In the genomic region with DNA sequence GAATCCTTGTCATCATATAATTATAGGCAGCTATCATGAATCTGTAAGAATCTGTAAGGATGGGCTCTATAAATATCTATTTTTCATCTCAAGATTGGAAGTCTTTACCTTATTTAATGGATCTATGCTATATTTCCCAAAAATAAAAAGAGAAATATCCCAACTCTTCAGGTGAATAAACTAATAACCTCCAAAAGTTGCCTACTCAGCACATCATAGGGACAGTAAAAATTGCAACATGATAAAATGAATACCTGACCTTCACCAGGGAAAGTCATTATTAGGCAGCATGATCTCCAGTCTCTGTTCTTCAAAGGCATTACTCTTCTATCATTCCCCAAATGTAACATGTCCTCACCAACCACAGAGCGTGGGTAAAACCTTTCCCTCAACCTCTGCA, we compare ENCODE assay signal across 22 cellular contexts.
DNase-seq lines count a peak whose midpoint lies in the region; ATAC-seq, FAIRE-seq and TF ChIP-seq lines count a peak whose summit lies in the region.
"Had no signal": no experiment of that assay in that cellular context is flagged by ENCODE, and none has a peak within 500 bp of the region (broad histone marks: within the 10 kb centered on the region; RNA-seq: fewer than 3 reads in every experiment).

No MANE protein-coding gene starts in this region.

- intact Hi-C loops in IMR-90 (cut with micrococcal nuclease): no loop called here
- intact Hi-C loops in K562 (cut with micrococcal nuclease): no loop called here
- intact Hi-C loops in uterus (cut with DNase I; ENCODE audit: low total_unique reads): no loop called here

- H3K27me3 ChIP-seq in IMR-90 (ENCODE audit: control insufficient read depth, insufficient read depth, low read length): peaks cover 3% of the 10 kb centered on the region; the same call in 1 of the 2 replicates
- H3K27me3 ChIP-seq in K562 (ENCODE audit: control insufficient read depth in 2 of 2, insufficient read depth in 2 of 2, low read length in 2 of 2): no peaks in the 10 kb centered on the region
- no peaks in the 10 kb centered on the region for H3K27me3 ChIP-seq in hepatocyte
- H3K27me3 ChIP-seq in SK-N-SH (ENCODE audit: insufficient read depth): no peaks in the 10 kb centered on the region
- no peaks in the 10 kb centered on the region for H3K27me3 ChIP-seq in uterus
- H3K27me3 ChIP-seq: BLaER1 treated with 17β-estradiol and CSF1 and Interleukin-3, amounts not matched to agents 10 nM and 100 nM had no signal

- no peak overlapping the region for H4K8ac ChIP-seq in IMR-90 (ENCODE audit: low read depth in 2 of 2, low read length in 2 of 2)

- TF ChIP-seq RAD21 in A549 (conservative IDR thresholded peaks at IDR 0.05 in 1 of 2, IDR thresholded peaks at IDR 0.05 in 1 of 2) (no peak), IMR-90 (IDR thresholded peaks at IDR 0.05; ENCODE audit: low read length) (no peak), K562 (CRISPR knock-in tag; conservative IDR thresholded peaks at IDR 0.05 in 1 of 2, IDR thresholded peaks at IDR 0.05 in 1 of 2) (no peak), SK-N-SH (IDR thresholded peaks at IDR 0.05; ENCODE audit: low read length) (no peak)

- no peak overlapping the region for H2BK5ac ChIP-seq in IMR-90 (ENCODE audit: low read depth, low read length, poor library complexity, severe bottlenecking)

- H2AK9ac ChIP-seq in IMR-90 (replicated peaks; ENCODE audit: low read depth, low read length, poor library complexity): no peak overlapping the region

- no peak overlapping the region for H3K4ac ChIP-seq in IMR-90 (ENCODE audit: low read depth, low read length)

- CTCF ChIA-PET in A549 (lab: Yijun Ruan, JAX): no interaction called here
- CTCF ChIA-PET in IMR-90 (lab: Yijun Ruan, JAX): no interaction called here
- CTCF ChIA-PET in K562 (lab: Yijun Ruan, JAX; ENCODE audit: low intra/inter-chr PET ratio): no interaction called here
- CTCF ChIA-PET in SK-N-SH (lab: Yijun Ruan, JAX): no interaction called here

- DNase-seq in A549 (ENCODE audit: low read depth in 1 of 2, low spot score in 1 of 2): no peak
- DNase-seq in IMR-90: no peak
- DNase-seq in K562 (ENCODE audit: extremely low read depth in 1 of 4, low spot score in 3 of 4): no peak
- no peak for DNase-seq in hepatocyte (ENCODE audit: low spot score)
- DNase-seq in SK-N-SH: no peak
- no peak for DNase-seq in uterus
- no peak for DNase-seq in activated effector memory CD4-positive, alpha-beta T cell treated with Interleukin-2 at 50 U/mL for 16 hours
- DNase-seq: 8988T; AML-193; Caco-2; Calu3; CD4-positive, alpha-beta T cell; CD8-positive, alpha-beta T cell; DMS79 treated with DMSO at 0.1 percent for 48 hours; GF-D8 had no signal

- H3F3A ChIP-seq in SK-N-SH (replicated peaks; ENCODE audit: insufficient read depth): no peaks in the 10 kb centered on the region

- no peak overlapping the region for H3K23ac ChIP-seq in IMR-90 (ENCODE audit: low read depth, low read length)

- no peak for TF ChIP-seq POLR2A in A549 (IDR thresholded peaks at IDR 0.05; ENCODE audit: low read length)
- no peak for TF ChIP-seq POLR2A in IMR-90 (IDR thresholded peaks at IDR 0.05; ENCODE audit: low read depth, low read length)
- TF ChIP-seq POLR2A in K562 (conservative IDR thresholded peaks at IDR 0.05): no peak
- no peak for TF ChIP-seq POLR2A in uterus (IDR thresholded peaks at IDR 0.05)

- H3K9me2 ChIP-seq in hepatocyte (replicated peaks; ENCODE audit: insufficient read depth) (no peaks in the 10 kb centered on the region), SK-N-SH (no peaks in the 10 kb centered on the region)

- H4K20me1 ChIP-seq in IMR-90 (ENCODE audit: insufficient read depth, low read length) (no peaks in the 10 kb centered on the region), K562 (replicated peaks; ENCODE audit: control insufficient read depth, insufficient read depth, low read length) (no peaks in the 10 kb centered on the region), hepatocyte (ENCODE audit: insufficient read depth, poor library complexity, severe bottlenecking) (no peaks in the 10 kb centered on the region), SK-N-SH (ENCODE audit: insufficient read depth) (no peaks in the 10 kb centered on the region)
- H4K20me1 ChIP-seq: BLaER1 treated with 17β-estradiol and CSF1 and Interleukin-3, amounts not matched to agents 10 nM and 100 nM had no signal

- H3K4me2 ChIP-seq in A549: no peak overlapping the region
- no peak overlapping the region for H3K4me2 ChIP-seq in IMR-90 (ENCODE audit: low read depth, low read length)
- no peak overlapping the region for H3K4me2 ChIP-seq in K562 (ENCODE audit: insufficient read depth, low read length)
- no peak overlapping the region for H3K4me2 ChIP-seq in hepatocyte
- H3K4me2 ChIP-seq in SK-N-SH: no peak overlapping the region
- H3K4me2 ChIP-seq: BLaER1 treated with 17β-estradiol and CSF1 and Interleukin-3, amounts not matched to agents 10 nM and 100 nM had no signal

- ATAC-seq in A549 (no peak), IMR-90 (ENCODE audit: low read depth) (no peak), K562 (no peak)
- ATAC-seq: CD8-positive, alpha-beta T cell had no signal

- H4K5ac ChIP-seq in IMR-90 (ENCODE audit: low read depth, low read length): no peak overlapping the region

- no peak overlapping the region for H2AFZ ChIP-seq in IMR-90 (replicated peaks; ENCODE audit: low read length, poor library complexity)
- H2AFZ ChIP-seq in K562 (ENCODE audit: low read depth, low read length): no peak overlapping the region
- no peak overlapping the region for H2AFZ ChIP-seq in hepatocyte
- H2AFZ ChIP-seq in SK-N-SH (ENCODE audit: low read depth): no peak overlapping the region

- no peak overlapping the region for H3K27ac ChIP-seq in A549
- no peak overlapping the region for H3K27ac ChIP-seq in IMR-90 (ENCODE audit: insufficient read depth, low read length)
- H3K27ac ChIP-seq in K562 (ENCODE audit: extremely low read depth, low read depth, low read length): no peak overlapping the region
- H3K27ac ChIP-seq in hepatocyte: peak overlapping the region; percentile 50
- H3K27ac ChIP-seq in SK-N-SH (ENCODE audit: low read depth in 2 of 2, low read length in 1 of 2): no peak overlapping the region
- no peak overlapping the region for H3K27ac ChIP-seq in uterus
- H3K27ac ChIP-seq: BLaER1 treated with 17β-estradiol and CSF1 and Interleukin-3, amounts not matched to agents 10 nM and 100 nM; C4-2B had no signal

- no peak overlapping the region for H4K91ac ChIP-seq in IMR-90 (ENCODE audit: insufficient read depth, low read depth, low read length)

- in situ Hi-C loops in IMR-90 (cut with MboI; ENCODE audit: low sequenced_read_pairs) (no loop called here), K562 (cut with MboI) (no loop called here)

- H3K9ac ChIP-seq in IMR-90 (ENCODE audit: low read depth, low read length) (no peak overlapping the region), K562 (ENCODE audit: insufficient read depth in 1 of 2, low read depth in 2 of 2, low read length in 2 of 2) (no peak overlapping the region), SK-N-SH (no peak overlapping the region)
- H3K9ac ChIP-seq: BLaER1 treated with 17β-estradiol and CSF1 and Interleukin-3, amounts not matched to agents 10 nM and 100 nM had no signal

- POLR2A ChIA-PET in A549 (lab: Yijun Ruan, JAX): no interaction called here
- POLR2A ChIA-PET in IMR-90 (lab: Charles Lee; ENCODE audit: unreplicated experiment): no interaction called here
- POLR2A ChIA-PET in K562 (lab: Yijun Ruan, JAX): no interaction called here
- POLR2A ChIA-PET in SK-N-SH (lab: Yijun Ruan, JAX): no interaction called here

- H3K36me3 ChIP-seq in IMR-90 (ENCODE audit: control insufficient read depth, insufficient read depth, low read length) (no peaks in the 10 kb centered on the region), K562 (ENCODE audit: control insufficient read depth, insufficient read depth, low read length) (no peaks in the 10 kb centered on the region), hepatocyte (replicated peaks; ENCODE audit: insufficient read depth, low read depth) (no peaks in the 10 kb centered on the region), SK-N-SH (replicated peaks in 1 of 2; ENCODE audit: control insufficient read depth in 1 of 2, insufficient read depth in 2 of 2, low read length in 1 of 2) (no peaks in the 10 kb centered on the region), uterus (no peaks in the 10 kb centered on the region)
- H3K36me3 ChIP-seq: BLaER1 treated with 17β-estradiol and CSF1 and Interleukin-3, amounts not matched to agents 10 nM and 100 nM had no signal

- H3K14ac ChIP-seq in IMR-90 (replicated peaks; ENCODE audit: low read depth, low read length): no peak overlapping the region

- no peak overlapping the region for H3K56ac ChIP-seq in IMR-90 (ENCODE audit: extremely low read depth, insufficient read depth, low read length)

- TF ChIP-seq EP300 in A549 (IDR thresholded peaks at IDR 0.05): no peak
- no peak for TF ChIP-seq EP300 in K562 (IDR thresholded peaks at IDR 0.05; ENCODE audit: low read length)
- no peak for TF ChIP-seq EP300 in SK-N-SH (IDR thresholded peaks at IDR 0.05; ENCODE audit: borderline replicate concordance in 1 of 2, low read depth in 1 of 2, low read length in 1 of 2)

- WGBS in A549 (ENCODE audit: missing lambda C conversion rate): 6% methylated on average over 1 of the region's 1 CpG
- WGBS in IMR-90 (ENCODE audit: extremely low coverage in 2 of 2, insufficient read length in 1 of 2), 2 experiments: no CpG with 5 or more reads among the region's 1 CpG
- WGBS in K562 (ENCODE audit: insufficient coverage, low coverage, missing lambda C conversion rate): 8% methylated on average over 1 of the region's 1 CpG
- 96% methylated on average over 1 of the region's 1 CpG for WGBS in hepatocyte (ENCODE audit: low lambda C conversion rate, missing lambda C conversion rate)
- WGBS in SK-N-SH (ENCODE audit: low lambda C conversion rate): 0% methylated on average over 1 of the region's 1 CpG

- H2AK5ac ChIP-seq in IMR-90 (ENCODE audit: low read depth, low read length): no peak overlapping the region

- no peak overlapping the region for H3K18ac ChIP-seq in IMR-90 (ENCODE audit: low read depth, low read length)

- no TSS peak for BruUV-seq in IMR-90 (replicated peaks; lab: Mats Ljungman, UMichigan)
- no TSS peak for BruUV-seq in K562 (replicated peaks; lab: Mats Ljungman, UMichigan)

- no peak overlapping the region for H2BK15ac ChIP-seq in IMR-90 (ENCODE audit: low read depth, low read length)

- H3K4me3 ChIP-seq in A549: no peak overlapping the region
- H3K4me3 ChIP-seq in IMR-90 (ENCODE audit: insufficient read depth, low read depth, low read length): no peak overlapping the region
- no peak overlapping the region for H3K4me3 ChIP-seq in K562
- H3K4me3 ChIP-seq in hepatocyte: no peak overlapping the region
- H3K4me3 ChIP-seq in SK-N-SH (ENCODE audit: low read depth in 2 of 2, low read length in 1 of 2): no peak overlapping the region
- H3K4me3 ChIP-seq in uterus: no peak overlapping the region
- H3K4me3 ChIP-seq: BLaER1 treated with 17β-estradiol and CSF1 and Interleukin-3, amounts not matched to agents 10 nM and 100 nM had no signal

- H3K4me1 ChIP-seq in A549: no peaks in the 10 kb centered on the region
- no peaks in the 10 kb centered on the region for H3K4me1 ChIP-seq in IMR-90 (ENCODE audit: control insufficient read depth, insufficient read depth, low read length)
- no peaks in the 10 kb centered on the region for H3K4me1 ChIP-seq in K562 (replicated peaks in 1 of 2; ENCODE audit: control insufficient read depth in 2 of 2, insufficient read depth in 2 of 2, low read length in 2 of 2)
- H3K4me1 ChIP-seq in hepatocyte (ENCODE audit: insufficient read depth): peaks cover 28% of the 10 kb centered on the region
- H3K4me1 ChIP-seq in SK-N-SH (ENCODE audit: control insufficient read depth in 1 of 2, insufficient read depth in 2 of 2, low read depth in 1 of 2, low read length in 1 of 2): no peaks in the 10 kb centered on the region
- no peaks in the 10 kb centered on the region for H3K4me1 ChIP-seq in uterus
- H3K4me1 ChIP-seq: BLaER1 treated with 17β-estradiol and CSF1 and Interleukin-3, amounts not matched to agents 10 nM and 100 nM had no signal

- FAIRE-seq in A549 (lab: Jason Lieb, UNC) (no peak), K562 (lab: Jason Lieb, UNC) (no peak)
- FAIRE-seq: A204.1, D721Med, G401.6, GM12891, GM19239 had no signal

- H3K9me3 ChIP-seq in A549: no peaks in the 10 kb centered on the region
- no peaks in the 10 kb centered on the region for H3K9me3 ChIP-seq in IMR-90 (ENCODE audit: control insufficient read depth, insufficient read depth, low read length)
- no peaks in the 10 kb centered on the region; the same call in 1 of the 2 replicates for H3K9me3 ChIP-seq in K562 (replicated peaks; ENCODE audit: control insufficient read depth, insufficient read depth, low read depth, low read length)
- H3K9me3 ChIP-seq in hepatocyte (ENCODE audit: low read depth): no peaks in the 10 kb centered on the region
- no peaks in the 10 kb centered on the region for H3K9me3 ChIP-seq in SK-N-SH
- no peaks in the 10 kb centered on the region for H3K9me3 ChIP-seq in uterus
- H3K9me3 ChIP-seq: BLaER1 treated with 17β-estradiol and CSF1 and Interleukin-3, amounts not matched to agents 10 nM and 100 nM; Caco-2 had no signal

- no peak overlapping the region for H2BK20ac ChIP-seq in IMR-90 (ENCODE audit: low read depth, low read length)

- H3K9me1 ChIP-seq in IMR-90 (ENCODE audit: insufficient read depth, low read length) (no peaks in the 10 kb centered on the region), K562 (ENCODE audit: control insufficient read depth, insufficient read depth, low read length) (no peaks in the 10 kb centered on the region)

- TF ChIP-seq CTCF in A549 (IDR thresholded peaks at IDR 0.05): no peak
- no peak for TF ChIP-seq CTCF in IMR-90 (conservative IDR thresholded peaks at IDR 0.05; ENCODE audit: low read depth, low read length)
- TF ChIP-seq CTCF in K562 (IDR thresholded peaks at IDR 0.05 in 2 of 3, conservative IDR thresholded peaks at IDR 0.05 in 1 of 3; ENCODE audit: insufficient read depth in 2 of 3, low read depth in 1 of 3, low read length in 3 of 3): no peak
- TF ChIP-seq CTCF in hepatocyte (IDR thresholded peaks at IDR 0.05; ENCODE audit: poor library complexity): no peak
- no peak for TF ChIP-seq CTCF in SK-N-SH (IDR thresholded peaks at IDR 0.05)
- TF ChIP-seq CTCF in uterus (IDR thresholded peaks at IDR 0.05): no peak

- no peaks in the 10 kb centered on the region for H3K79me2 ChIP-seq in K562 (ENCODE audit: control insufficient read depth, insufficient read depth, low read length)
- no peaks in the 10 kb centered on the region for H3K79me2 ChIP-seq in hepatocyte
- H3K79me2 ChIP-seq in SK-N-SH (ENCODE audit: insufficient read depth): no peaks in the 10 kb centered on the region

- H3K79me1 ChIP-seq in IMR-90 (ENCODE audit: low read depth in 1 of 2, low read length in 2 of 2): no peaks in the 10 kb centered on the region

- dilution Hi-C loops in IMR-90 (cut with HindIII; ENCODE audit: low sequenced_read_pairs, unreplicated experiment): no loop called here

- H2BK120ac ChIP-seq in IMR-90 (ENCODE audit: low read depth, low read length): no peak overlapping the region

Comparison
In these comparisons a context has a peak if more than half of its experiments do, and no peak if none do; other contexts are left out.
1. Of the 35 proteins assayed by ChIP-seq in both K562 and A549: peak only in K562: none; only in A549: none; in both: MAFK; in neither: 34.